In genomic region chr12:124422142-124422569, GRCh38 we compare ENCODE assay signal across 1 cellular context.
TF ChIP-seq lines count a peak whose summit lies in the region.

No MANE protein-coding gene starts in this region.

TF ChIP-seq in SK-N-SH, 30 proteins besides CTCF, POLR2A, EP300 and RAD21 (continued from another document):
- TF ChIP-seq IRF3 (IDR thresholded peaks at IDR 0.05; ENCODE audit: low read depth, low read length) (no peak), EZH2phosphoT487 (IDR thresholded peaks at IDR 0.05; ENCODE audit: borderline replicate concordance, low read depth) (no peak), SIN3A (IDR thresholded peaks at IDR 0.05; ENCODE audit: borderline replicate concordance, low read depth, low read length) (no peak), USF2 (IDR thresholded peaks at IDR 0.05; ENCODE audit: borderline replicate concordance, low read depth, low read length) (no peak), RFX5 (IDR thresholded peaks at IDR 0.05; ENCODE audit: low read length) (no peak)
